In genomic region chr4:173934933-173935620, GRCh38 we compare ENCODE assay signal across 2 cellular contexts.
TF ChIP-seq lines count a peak whose summit lies in the region.

No MANE protein-coding gene starts in this region.

TF ChIP-seq in HEK293, 187 proteins besides CTCF, POLR2A, EP300 and RAD21 (continued from another document and continues in another):
- TF ChIP-seq, protein P1, sequence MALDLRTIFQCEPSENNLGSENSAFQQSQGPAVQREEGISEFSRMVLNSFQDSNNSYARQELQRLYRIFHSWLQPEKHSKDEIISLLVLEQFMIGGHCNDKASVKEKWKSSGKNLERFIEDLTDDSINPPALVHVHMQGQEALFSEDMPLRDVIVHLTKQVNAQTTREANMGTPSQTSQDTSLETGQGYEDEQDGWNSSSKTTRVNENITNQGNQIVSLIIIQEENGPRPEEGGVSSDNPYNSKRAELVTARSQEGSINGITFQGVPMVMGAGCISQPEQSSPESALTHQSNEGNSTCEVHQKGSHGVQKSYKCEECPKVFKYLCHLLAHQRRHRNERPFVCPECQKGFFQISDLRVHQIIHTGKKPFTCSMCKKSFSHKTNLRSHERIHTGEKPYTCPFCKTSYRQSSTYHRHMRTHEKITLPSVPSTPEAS (tag by site-specific recombination; IDR thresholded peaks at IDR 0.05) = no peak
- no peak for TF ChIP-seq ZNF704 (tag by site-specific recombination; IDR thresholded peaks at IDR 0.05)
- peak; percentile 20; the same call in 1 of the 2 replicates for TF ChIP-seq INSM2 (tag by site-specific recombination; IDR thresholded peaks at IDR 0.05)
- no peak for TF ChIP-seq KLF10 (tag by site-specific recombination; IDR thresholded peaks at IDR 0.05)
- TF ChIP-seq ZXDB (tag by site-specific recombination; IDR thresholded peaks at IDR 0.05) = peak; percentile 92
- TF ChIP-seq PRDM4 (tag by site-specific recombination; IDR thresholded peaks at IDR 0.05) = peak; percentile 54
- TF ChIP-seq ZNF354C (tag by site-specific recombination; IDR thresholded peaks at IDR 0.05; ENCODE audit: borderline replicate concordance, low read depth) = no peak
- no peak for TF ChIP-seq ZNF292 (tag by site-specific recombination; IDR thresholded peaks at IDR 0.05; ENCODE audit: borderline replicate concordance, low read depth)
- no peak for TF ChIP-seq ZBTB21 (tag by site-specific recombination; IDR thresholded peaks at IDR 0.05)
- peak; percentile 61; the same call in 1 of the 2 replicates for TF ChIP-seq ZNF18 (tag by site-specific recombination; IDR thresholded peaks at IDR 0.05)
- TF ChIP-seq ZNF843 (tag by site-specific recombination; IDR thresholded peaks at IDR 0.05) = peak; percentile 95
- TF ChIP-seq SP2 (tag by site-specific recombination; IDR thresholded peaks at IDR 0.05) = no peak
- TF ChIP-seq ZNF621 (tag by site-specific recombination; IDR thresholded peaks at IDR 0.05) = no peak
- no peak for TF ChIP-seq ZNF521 (tag by site-specific recombination; IDR thresholded peaks at IDR 0.05)
- no peak for TF ChIP-seq KLF17 (tag by site-specific recombination; IDR thresholded peaks at IDR 0.05)
- TF ChIP-seq ZNF404 (tag by site-specific recombination; IDR thresholded peaks at IDR 0.05) = no peak
- TF ChIP-seq FEZF1 (tag by site-specific recombination; IDR thresholded peaks at IDR 0.05) = peak; percentile 88

TF ChIP-seq in SK-N-SH treated with all-trans-retinoic acid at 6 μM for 48 hours, 23 proteins besides CTCF, POLR2A, EP300 and RAD21 (continued from another document):
- peak; percentile 11; the same call in 1 of the 2 replicates for TF ChIP-seq TCF4 (CRISPR knock-in tag; IDR thresholded peaks at IDR 0.05; ENCODE audit: borderline replicate concordance)
